Comparison of ENCODE assay signal across 8 cellular contexts in the genomic region with DNA sequence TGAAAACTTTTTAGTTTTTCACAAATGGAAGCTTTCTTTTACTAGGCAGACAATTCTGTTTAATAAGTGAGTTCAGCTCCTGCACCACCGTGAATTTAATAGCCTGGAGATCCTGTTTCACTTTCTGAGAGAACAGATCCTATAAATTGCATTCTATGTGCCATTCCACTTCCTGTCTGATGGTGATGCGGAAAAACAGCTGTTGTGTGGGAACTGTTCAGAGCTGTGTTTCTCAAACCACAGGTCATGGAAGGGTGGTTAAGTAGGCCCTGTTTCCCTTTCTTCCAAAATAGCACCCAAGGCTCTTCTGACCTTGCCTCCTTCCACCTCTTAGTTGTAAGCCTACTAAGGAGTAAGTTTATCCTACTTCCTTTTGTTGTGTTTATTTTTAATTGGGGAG.
DNase-seq lines count a peak whose midpoint lies in the region; ATAC-seq and TF ChIP-seq lines count a peak whose summit lies in the region.

No MANE protein-coding gene starts in this region.

- no peaks in the 10 kb centered on the region for H3K36me3 Mint-ChIP-seq in activated naive CD8-positive, alpha-beta T cell treated with anti-CD3 and anti-CD28 coated beads, Interleukin-2, amount 50 U/mL, for 24 hours (ENCODE audit: low read depth)

- ATAC-seq in GM21423 (IDR thresholded peaks at IDR 0.05; ENCODE audit: unreplicated experiment) (peak; percentile 75), HG03565 (IDR thresholded peaks at IDR 0.05; ENCODE audit: unreplicated experiment) (peak; percentile 67)
- ATAC-seq in activated naive CD8-positive, alpha-beta T cell treated with anti-CD3 and anti-CD28 coated beads, Interleukin-2, amount 50 U/mL, for 24 hours = no peak
- no peak for ATAC-seq in activated CD4-positive, CD25-positive, alpha-beta regulatory T cell treated with anti-CD3 and anti-CD28 coated beads, Interleukin-2, amount 50 U/mL, for 24 hours

- H3K4me1 Mint-ChIP-seq in activated naive CD8-positive, alpha-beta T cell treated with anti-CD3 and anti-CD28 coated beads, Interleukin-2, amount 50 U/mL, for 24 hours = no peaks in the 10 kb centered on the region

- no peak overlapping the region for H3K4me3 Mint-ChIP-seq in activated naive CD8-positive, alpha-beta T cell treated with anti-CD3 and anti-CD28 coated beads, Interleukin-2, amount 50 U/mL, for 24 hours

- H3K27ac Mint-ChIP-seq in activated naive CD8-positive, alpha-beta T cell treated with anti-CD3 and anti-CD28 coated beads, Interleukin-2, amount 50 U/mL, for 24 hours = no peak overlapping the region

- no peak for TF ChIP-seq CTCF in cardiac fibroblast (IDR thresholded peaks at IDR 0.05; ENCODE audit: low read depth, low read length)
- no peak for TF ChIP-seq CTCF in retinal pigment epithelial cell (conservative IDR thresholded peaks at IDR 0.05; ENCODE audit: low read depth, low read length)

- no peaks in the 10 kb centered on the region for H3K27me3 Mint-ChIP-seq in activated naive CD8-positive, alpha-beta T cell treated with anti-CD3 and anti-CD28 coated beads, Interleukin-2, amount 50 U/mL, for 24 hours

- DNase-seq in DMS 273 treated with DMSO at 0.1 percent for 48 hours (lab: John Stamatoyannopoulos, UW) = peak; percentile 8
- peak; percentile 87 to 91 for DNase-seq in cardiac fibroblast (ENCODE audit: low read depth in 2 of 2)
- peak; percentile 36 for DNase-seq in retinal pigment epithelial cell (ENCODE audit: low read depth)
- no peak for DNase-seq in NCI-H748 (lab: John Stamatoyannopoulos, UW; ENCODE audit: unreplicated experiment)
- DNase-seq in activated naive CD8-positive, alpha-beta T cell treated with anti-CD3 and anti-CD28 coated beads, Interleukin-2, amount 50 U/mL, for 24 hours = no peak

- no peaks in the 10 kb centered on the region for H3K9me3 Mint-ChIP-seq in activated naive CD8-positive, alpha-beta T cell treated with anti-CD3 and anti-CD28 coated beads, Interleukin-2, amount 50 U/mL, for 24 hours

- no peak overlapping the region for H3K4me3 ChIP-seq in cardiac fibroblast (replicated peaks in 1 of 2; ENCODE audit: low read depth in 2 of 2, low read length in 2 of 2)
- H3K4me3 ChIP-seq in retinal pigment epithelial cell (ENCODE audit: low read length) = no peak overlapping the region

Comparison
In these comparisons a context has a peak if more than half of its experiments do, and no peak if none do; other contexts are left out.
1. DNase-seq: peak in DMS 273 treated with DMSO at 0.1 percent for 48 hours (single experiment), cardiac fibroblast (2 of 2) and retinal pigment epithelial cell (single experiment); none in NCI-H748 (single experiment) and activated naive CD8-positive, alpha-beta T cell treated with anti-CD3 and anti-CD28 coated beads, Interleukin-2, amount 50 U/mL, for 24 hours (single experiment).
2. ATAC-seq: peak in GM21423 (single experiment) and HG03565 (single experiment); none in activated naive CD8-positive, alpha-beta T cell treated with anti-CD3 and anti-CD28 coated beads, Interleukin-2, amount 50 U/mL, for 24 hours (single experiment) and activated CD4-positive, CD25-positive, alpha-beta regulatory T cell treated with anti-CD3 and anti-CD28 coated beads, Interleukin-2, amount 50 U/mL, for 24 hours (0 of 2).